30 cellular contexts compared by ENCODE assay signal in genomic region chrX:53135581-53135980, GRCh38.
"Had no signal": no experiment of that assay in that cellular context is flagged by ENCODE, and none has a peak within 500 bp of the region (broad histone marks: within the 10 kb centered on the region; RNA-seq: fewer than 3 reads in every experiment).

No MANE protein-coding gene starts in this region.

- H3K4me3 Mint-ChIP-seq: activated B cell treated with CpG ODN at 0.5 μM for 24 hours; activated CD4-positive, alpha-beta memory T cell treated with anti-CD3 and anti-CD28 coated beads, Interleukin-2, amount 10 ng/mL, durations not matched to agents 7 days and 5 days; activated naive CD4-positive, alpha-beta T cell treated with anti-CD3 and anti-CD28 coated beads for 36 hours; activated naive CD4-positive, alpha-beta T cell treated with anti-CD3 and anti-CD28 coated beads, Interleukin-2, amount 50 U/mL, for 24 hours; activated naive CD8-positive, alpha-beta T cell treated with anti-CD3 and anti-CD28 coated beads, Interleukin-2, amount 10 ng/mL, durations not matched to agents 7 days and 5 days; activated T-cell treated with anti-CD3 and anti-CD28 coated beads, Interleukin-2, amount 50 U/mL, for 4 hours; effector memory CD8-positive, alpha-beta T cell; T-helper 17 cell; T-helper 2 cell treated with Interferon-gamma antibody and Interleukin-4, amounts not matched to agents 5 μg/mL and 100 μg/mL, for 36 hours had no signal

- H3K9me3 ChIP-seq: body of pancreas, esophagus muscularis mucosa, gastroesophageal sphincter, heart right ventricle had no signal

- H3K4me3 ChIP-seq: body of pancreas, esophagus muscularis mucosa, gastroesophageal sphincter, heart right ventricle had no signal

- ATAC-seq: activated CD4-positive, CD25-positive, alpha-beta regulatory T cell treated with anti-CD3 and anti-CD28 coated beads, Interleukin-2, amount 50 U/mL, for 24 hours; activated T-cell treated with anti-CD3 and anti-CD28 coated beads, Interleukin-2, amount 50 U/mL, for 4 hours; body of pancreas; effector memory CD8-positive, alpha-beta T cell; foreskin keratinocyte; gastroesophageal sphincter; heart right ventricle; T-helper 17 cell had no signal

- H3K36me3 ChIP-seq: WERI-Rb-1 had no signal

- DNase-seq: activated B cell treated with CpG ODN at 0.5 μM for 24 hours; activated CD4-positive, alpha-beta memory T cell treated with anti-CD3 and anti-CD28 coated beads, Interleukin-2, amount 10 ng/mL, durations not matched to agents 7 days and 5 days; activated CD4-positive, alpha-beta T cell treated with anti-CD3 and anti-CD28 coated beads for 48 hours; activated CD4-positive, alpha-beta T cell treated with anti-CD3 and anti-CD28 coated beads, Interleukin-2, amount 50 U/mL, for 4 hours; activated CD8-positive, alpha-beta memory T cell treated with anti-CD3 and anti-CD28 coated beads for 24 hours; activated effector memory CD4-positive, alpha-beta T cell treated with anti-CD3 and anti-CD28 coated beads, Interleukin-2, amount 50 U/mL, for 16 hours; activated naive CD4-positive, alpha-beta T cell treated with anti-CD3 and anti-CD28 coated beads for 36 hours; activated naive CD8-positive, alpha-beta T cell treated with anti-CD3 and anti-CD28 coated beads, Interleukin-2, amount 10 ng/mL, durations not matched to agents 7 days and 5 days; activated T-cell treated with anti-CD3 and anti-CD28 coated beads, Interleukin-2, amount 50 U/mL, for 4 hours; amniotic stem cell; anterior cingulate cortex; body of pancreas; caudate nucleus; cortex of kidney; dermis blood vessel endothelial cell; effector CD4-positive, alpha-beta T cell; effector memory CD8-positive, alpha-beta T cell; erythroblast; foreskin keratinocyte; heart right ventricle; T-helper 1 cell; T-helper 17 cell; T1000; WERI-Rb-1 had no signal

- H3K27ac ChIP-seq: body of pancreas, esophagus muscularis mucosa, foreskin keratinocyte, gastroesophageal sphincter, heart right ventricle, WERI-Rb-1 had no signal

- H3K4me1 Mint-ChIP-seq: activated B cell treated with CpG ODN at 0.5 μM for 24 hours; activated CD4-positive, alpha-beta memory T cell treated with anti-CD3 and anti-CD28 coated beads, Interleukin-2, amount 10 ng/mL, durations not matched to agents 7 days and 5 days; activated naive CD4-positive, alpha-beta T cell treated with anti-CD3 and anti-CD28 coated beads, Interleukin-2, amount 50 U/mL, for 24 hours had no signal

- H3K27me3 Mint-ChIP-seq: activated B cell treated with CpG ODN at 0.5 μM for 24 hours; activated CD4-positive, alpha-beta memory T cell treated with anti-CD3 and anti-CD28 coated beads, Interleukin-2, amount 10 ng/mL, durations not matched to agents 7 days and 5 days; activated naive CD4-positive, alpha-beta T cell treated with anti-CD3 and anti-CD28 coated beads, Interleukin-2, amount 50 U/mL, for 24 hours; activated naive CD8-positive, alpha-beta T cell treated with anti-CD3 and anti-CD28 coated beads, Interleukin-2, amount 10 ng/mL, durations not matched to agents 7 days and 5 days; effector memory CD8-positive, alpha-beta T cell; T-helper 17 cell had no signal

- H3K9me3 Mint-ChIP-seq: activated B cell treated with CpG ODN at 0.5 μM for 24 hours; activated CD4-positive, alpha-beta memory T cell treated with anti-CD3 and anti-CD28 coated beads, Interleukin-2, amount 10 ng/mL, durations not matched to agents 7 days and 5 days; activated naive CD4-positive, alpha-beta T cell treated with anti-CD3 and anti-CD28 coated beads for 36 hours; activated naive CD4-positive, alpha-beta T cell treated with anti-CD3 and anti-CD28 coated beads, Interleukin-2, amount 50 U/mL, for 24 hours; activated naive CD8-positive, alpha-beta T cell treated with anti-CD3 and anti-CD28 coated beads, Interleukin-2, amount 10 ng/mL, durations not matched to agents 7 days and 5 days; activated T-cell treated with anti-CD3 and anti-CD28 coated beads, Interleukin-2, amount 50 U/mL, for 4 hours; activated T-helper 2 cell treated with anti-CD3 and anti-CD28 coated beads, Interferon-gamma antibody, Interleukin-2, Interleukin-4, amounts not matched to agents 10 μg/mL and 5 μg/mL and 100 μg/mL, durations not matched to agents 14 hours and 24 hours and 36 hours; effector memory CD8-positive, alpha-beta T cell; T-helper 2 cell treated with Interferon-gamma antibody and Interleukin-4, amounts not matched to agents 5 μg/mL and 100 μg/mL, for 36 hours had no signal

- H3K27me3 ChIP-seq: body of pancreas, esophagus muscularis mucosa, foreskin keratinocyte, gastroesophageal sphincter had no signal

- H3K27ac Mint-ChIP-seq: activated B cell treated with CpG ODN at 0.5 μM for 24 hours; activated CD4-positive, alpha-beta memory T cell treated with anti-CD3 and anti-CD28 coated beads, Interleukin-2, amount 10 ng/mL, durations not matched to agents 7 days and 5 days; activated naive CD4-positive, alpha-beta T cell treated with anti-CD3 and anti-CD28 coated beads for 36 hours; activated naive CD4-positive, alpha-beta T cell treated with anti-CD3 and anti-CD28 coated beads, Interleukin-2, amount 50 U/mL, for 24 hours; activated naive CD8-positive, alpha-beta T cell treated with anti-CD3 and anti-CD28 coated beads, Interleukin-2, amount 10 ng/mL, durations not matched to agents 7 days and 5 days; activated T-helper 2 cell treated with anti-CD3 and anti-CD28 coated beads, Interferon-gamma antibody, Interleukin-2, Interleukin-4, amounts not matched to agents 10 μg/mL and 5 μg/mL and 100 μg/mL, durations not matched to agents 14 hours and 24 hours and 36 hours; effector memory CD8-positive, alpha-beta T cell; T-helper 17 cell; T-helper 2 cell treated with Interferon-gamma antibody and Interleukin-4, amounts not matched to agents 5 μg/mL and 100 μg/mL, for 36 hours had no signal

- H3K4me1 ChIP-seq: body of pancreas, esophagus muscularis mucosa, foreskin keratinocyte, gastroesophageal sphincter, heart right ventricle had no signal
